In genomic region chr2:96305979-96306308, GRCh38 we compare ENCODE assay signal across 1 cellular context.
A peak's percentile ranks its signal among the peaks of the same experiment; 100 is the strongest.
TF ChIP-seq lines count a peak whose summit lies in the region.

No MANE protein-coding gene starts in this region.

TF ChIP-seq in HepG2, 621 proteins besides CTCF, POLR2A, EP300 and RAD21 (continued from another document):
- TF ChIP-seq ZKSCAN1 (IDR thresholded peaks at IDR 0.05; ENCODE audit: low read length) (no peak), TFAP4 (IDR thresholded peaks at IDR 0.05; ENCODE audit: borderline replicate concordance, low read depth) (no peak), ZNF709 (CRISPR knock-in tag; IDR thresholded peaks at IDR 0.05) (no peak), HDAC6 (IDR thresholded peaks at IDR 0.05; ENCODE audit: low read depth, low read length) (no peak), KDM1A (CRISPR knock-in tag; IDR thresholded peaks at IDR 0.05) (no peak), GFI1 (CRISPR knock-in tag; IDR thresholded peaks at IDR 0.05; ENCODE audit: borderline replicate concordance) (0 out of 2 replicates have a peak, but pooled peaks have one; percentile 21), ZSCAN5A (CRISPR knock-in tag; IDR thresholded peaks at IDR 0.05; ENCODE audit: borderline replicate concordance) (0 out of 2 replicates have a peak, but pooled peaks have one; percentile 36), SIN3A (IDR thresholded peaks at IDR 0.05; ENCODE audit: borderline replicate concordance, low read depth, low read length) (no peak)
TF ChIP-seq in HepG2: peak in this region for 20.
